In the genomic region with DNA sequence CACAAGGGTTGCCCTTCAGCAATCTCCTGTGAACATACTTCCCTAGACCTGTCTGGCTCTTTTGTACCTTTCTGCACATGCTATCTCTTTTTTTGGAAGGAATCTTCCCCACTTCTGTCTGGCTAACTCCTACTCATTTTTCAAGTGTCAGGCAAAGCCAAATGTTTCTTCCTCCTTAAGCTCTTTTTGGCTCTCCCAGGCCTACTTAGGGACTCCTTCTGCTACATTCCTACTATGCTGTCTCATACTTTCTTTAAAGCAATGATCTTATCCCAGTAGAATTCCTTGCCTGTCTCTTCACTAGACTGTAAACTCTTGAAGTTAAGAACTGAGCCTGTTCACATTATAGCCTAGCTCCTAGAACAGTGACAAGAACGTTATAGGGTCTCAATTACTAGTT, we compare ENCODE assay signal across 18 cellular contexts.
DNase-seq lines count a peak whose midpoint lies in the region; ATAC-seq and TF ChIP-seq lines count a peak whose summit lies in the region.
"Had no signal": no experiment of that assay in that cellular context is flagged by ENCODE, and none has a peak within 500 bp of the region (broad histone marks: within the 10 kb centered on the region; RNA-seq: fewer than 3 reads in every experiment).

No MANE protein-coding gene starts in this region.

- peaks cover 16% of the 10 kb centered on the region for H3K27me3 Mint-ChIP-seq in progenitor cell of endocrine pancreas

- H3K4me3 ChIP-seq in choroid plexus epithelial cell (ENCODE audit: low read depth, low read length) (no peak overlapping the region), smooth muscle cell (no peak overlapping the region)
- H3K4me3 ChIP-seq: spleen, thyroid gland had no signal

- no peaks in the 10 kb centered on the region for H4K20me1 ChIP-seq in smooth muscle cell (ENCODE audit: low read depth)

- H3K4me3 Mint-ChIP-seq in progenitor cell of endocrine pancreas (ENCODE audit: low read depth): no peak overlapping the region
- H3K4me3 Mint-ChIP-seq: activated T-cell treated with anti-CD3 and anti-CD28 coated beads, Interleukin-2, amount 50 U/mL, for 24 hours; B cell; neural crest cell had no signal

- TF ChIP-seq CTCF in choroid plexus epithelial cell (conservative IDR thresholded peaks at IDR 0.05; ENCODE audit: low read depth, low read length): no peak
- no peak for TF ChIP-seq CTCF in smooth muscle cell (IDR thresholded peaks at IDR 0.05; ENCODE audit: borderline replicate concordance, insufficient read depth, poor library complexity, severe bottlenecking)
- TF ChIP-seq CTCF in progenitor cell of endocrine pancreas (IDR thresholded peaks at IDR 0.05; ENCODE audit: unreplicated experiment): no peak

- peak overlapping the region; percentile 22 for H3K4me2 ChIP-seq in smooth muscle cell

- peaks cover 5% of the 10 kb centered on the region for H3K4me1 ChIP-seq in smooth muscle cell (ENCODE audit: low read depth)
- H3K4me1 ChIP-seq: spleen, thyroid gland had no signal

- H3K27me3 ChIP-seq in smooth muscle cell (ENCODE audit: low read depth): no peaks in the 10 kb centered on the region
- H3K27me3 ChIP-seq: thyroid gland had no signal

- H3K9me3 Mint-ChIP-seq in progenitor cell of endocrine pancreas (ENCODE audit: low read depth): peaks cover 1% of the 10 kb centered on the region
- H3K9me3 Mint-ChIP-seq: neural crest cell had no signal

- DNase-seq in EH (ENCODE audit: low read depth): peak; percentile 70
- peak; percentile 36 for DNase-seq in choroid plexus epithelial cell (ENCODE audit: low read depth)
- DNase-seq in iris pigment epithelial cell (ENCODE audit: low read depth): peak; percentile 57
- DNase-seq in smooth muscle cell (lab: John Stamatoyannopoulos, UW; ENCODE audit: unreplicated experiment): no peak
- DNase-seq in stimulated activated CD8-positive, alpha-beta memory T cell treated with anti-CD3 and anti-CD28 coated beads, Interleukin-4, amount 100 ng/mL, for 48 hours: no peak
- DNase-seq in activated CD4-positive, alpha-beta T cell treated with anti-CD3 and anti-CD28 coated beads, Interleukin-2, amount 50 U/mL, for 48 hours: no peak
- no peak for DNase-seq in progenitor cell of endocrine pancreas (ENCODE audit: low spot score, unreplicated experiment)
- DNase-seq: activated CD4-positive, alpha-beta T cell treated with anti-CD3 and anti-CD28 coated beads for 1 hour; activated T-cell treated with anti-CD3 and anti-CD28 coated beads, Interleukin-2, amount 50 U/mL, for 24 hours; amniotic stem cell; NCI-H1105 treated with DMSO at 0.1 percent for 48 hours; PC-3; spleen; T-helper 1 cell; thyroid gland had no signal

- WGBS in smooth muscle cell (ENCODE audit: low lambda C conversion rate): 0% methylated on average over 1 of the region's 1 CpG

- no peaks in the 10 kb centered on the region for H3K79me2 ChIP-seq in smooth muscle cell (ENCODE audit: low read depth)

- H3K27ac ChIP-seq in smooth muscle cell (ENCODE audit: low read depth): peak overlapping the region; percentile 91
- H3K27ac ChIP-seq: spleen, thyroid gland had no signal

- H3K9me3 ChIP-seq in smooth muscle cell (replicated peaks; ENCODE audit: low read depth): peaks cover 6% of the 10 kb centered on the region
- H3K9me3 ChIP-seq: thyroid gland had no signal

- H3K9ac ChIP-seq in smooth muscle cell (ENCODE audit: low read depth): peak overlapping the region; percentile 41

- no peaks in the 10 kb centered on the region for H3K36me3 Mint-ChIP-seq in progenitor cell of endocrine pancreas (ENCODE audit: insufficient read depth)

- H3K36me3 ChIP-seq in smooth muscle cell (ENCODE audit: low read depth): no peaks in the 10 kb centered on the region
- H3K36me3 ChIP-seq: spleen, thyroid gland had no signal

- H2AFZ ChIP-seq in smooth muscle cell (ENCODE audit: low read depth): no peak overlapping the region

- no peaks in the 10 kb centered on the region for H3F3A ChIP-seq in smooth muscle cell (ENCODE audit: low read depth)

- ATAC-seq in esophagus mucosa: no peak
- ATAC-seq: PC-3 had no signal

- no peaks in the 10 kb centered on the region for H3K4me1 Mint-ChIP-seq in progenitor cell of endocrine pancreas (ENCODE audit: low read depth)
- H3K4me1 Mint-ChIP-seq: B cell had no signal

- no peak overlapping the region for H3K27ac Mint-ChIP-seq in progenitor cell of endocrine pancreas
- H3K27ac Mint-ChIP-seq: activated T-cell treated with anti-CD3 and anti-CD28 coated beads, Interleukin-2, amount 50 U/mL, for 24 hours; B cell had no signal

Comparison
In these comparisons a context has a peak if more than half of its experiments do, and no peak if none do; other contexts are left out.
1. DNase-seq: peak in EH (single experiment), choroid plexus epithelial cell (single experiment) and iris pigment epithelial cell (single experiment); none in smooth muscle cell (single experiment), stimulated activated CD8-positive, alpha-beta memory T cell treated with anti-CD3 and anti-CD28 coated beads, Interleukin-4, amount 100 ng/mL, for 48 hours (single experiment), activated CD4-positive, alpha-beta T cell treated with anti-CD3 and anti-CD28 coated beads, Interleukin-2, amount 50 U/mL, for 48 hours (0 of 2) and progenitor cell of endocrine pancreas (single experiment).